In the genomic region with DNA sequence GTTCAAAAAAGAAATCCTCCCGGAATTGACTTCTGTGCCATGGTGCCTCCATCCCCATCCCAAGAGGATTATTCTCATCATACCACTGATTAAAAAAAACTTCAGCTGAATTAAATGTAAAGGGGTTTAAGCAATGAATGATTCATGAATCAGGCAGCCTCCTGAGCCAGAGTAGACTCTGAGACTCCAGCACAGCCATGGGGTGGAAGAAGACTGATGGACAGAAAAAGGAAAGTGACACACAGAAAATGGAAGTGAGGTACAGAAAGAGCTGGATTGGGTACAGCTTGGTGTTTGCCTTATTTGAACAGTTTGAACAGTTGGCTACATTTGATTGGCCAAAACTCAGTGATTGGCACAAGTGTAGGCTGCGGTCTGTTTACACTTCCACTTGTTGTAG, we compare ENCODE assay signal across 17 cellular contexts.
"Had no signal": no experiment of that assay in that cellular context is flagged by ENCODE, and none has a peak within 500 bp of the region (broad histone marks: within the 10 kb centered on the region; RNA-seq: fewer than 3 reads in every experiment).

No MANE protein-coding gene starts in this region.

- H3K27ac Mint-ChIP-seq: activated CD4-positive, alpha-beta T cell treated with anti-CD3 and anti-CD28 coated beads, Interleukin-2, amount 10 ng/mL, durations not matched to agents 24 days and 14 days; activated naive CD4-positive, alpha-beta T cell treated with anti-CD3 and anti-CD28 coated beads, Interleukin-2, amount 50 U/mL, for 24 hours; activated T-helper 2 cell treated with anti-CD3 and anti-CD28 coated beads, Interferon-gamma antibody, Interleukin-2, Interleukin-4, amounts not matched to agents 10 μg/mL and 5 μg/mL and 100 μg/mL, durations not matched to agents 14 hours and 24 hours and 36 hours; nephron; stimulated activated naive CD8-positive, alpha-beta T cell treated with anti-CD3 and anti-CD28 coated beads, Interleukin-15, amount 100 ng/mL, for 72 hours; T-helper 1 cell treated with Interleukin-12 subunit alpha and Interleukin-12 subunit beta and Interleukin-4 antibody, amounts not matched to agents 30 μg/mL and 1 μg/mL, for 36 hours; WTC11 had no signal

- H3K4me3 Mint-ChIP-seq: activated CD4-positive, alpha-beta T cell treated with anti-CD3 and anti-CD28 coated beads, Interleukin-2, amount 10 ng/mL, durations not matched to agents 24 days and 14 days; activated naive CD4-positive, alpha-beta T cell treated with anti-CD3 and anti-CD28 coated beads, Interleukin-2, amount 50 U/mL, for 24 hours; nephron; stimulated activated naive CD8-positive, alpha-beta T cell treated with anti-CD3 and anti-CD28 coated beads, Interleukin-15, amount 100 ng/mL, for 72 hours; T-helper 1 cell treated with Interleukin-12 subunit alpha and Interleukin-12 subunit beta and Interleukin-4 antibody, amounts not matched to agents 30 μg/mL and 1 μg/mL, for 36 hours; WTC11 had no signal

- H3K4me1 ChIP-seq: testis had no signal

- H3K9me3 ChIP-seq: psoas muscle, testis had no signal

- FAIRE-seq: colon had no signal

- H3K27me3 ChIP-seq: testis had no signal

- ATAC-seq: left lobe of liver; psoas muscle; SK-N-SH treated with all-trans-retinoic acid at 6 μM for 48 hours; stimulated activated naive CD8-positive, alpha-beta T cell treated with anti-CD3 and anti-CD28 coated beads, Interleukin-15, amount 100 ng/mL, for 72 hours; WTC11 had no signal

- H3K27me3 Mint-ChIP-seq: activated CD4-positive, alpha-beta T cell treated with anti-CD3 and anti-CD28 coated beads, Interleukin-2, amount 10 ng/mL, durations not matched to agents 24 days and 14 days; stimulated activated naive CD8-positive, alpha-beta T cell treated with anti-CD3 and anti-CD28 coated beads, Interleukin-15, amount 100 ng/mL, for 72 hours had no signal

- H3K9me3 Mint-ChIP-seq: activated CD4-positive, alpha-beta T cell treated with anti-CD3 and anti-CD28 coated beads, Interleukin-2, amount 10 ng/mL, durations not matched to agents 24 days and 14 days; activated naive CD4-positive, alpha-beta T cell treated with anti-CD3 and anti-CD28 coated beads, Interleukin-2, amount 50 U/mL, for 24 hours; activated T-helper 2 cell treated with anti-CD3 and anti-CD28 coated beads, Interferon-gamma antibody, Interleukin-2, Interleukin-4, amounts not matched to agents 10 μg/mL and 5 μg/mL and 100 μg/mL, durations not matched to agents 14 hours and 24 hours and 36 hours; nephron; stimulated activated naive CD8-positive, alpha-beta T cell treated with anti-CD3 and anti-CD28 coated beads, Interleukin-15, amount 100 ng/mL, for 72 hours; T-helper 1 cell treated with Interleukin-12 subunit alpha and Interleukin-12 subunit beta and Interleukin-4 antibody, amounts not matched to agents 30 μg/mL and 1 μg/mL, for 36 hours; WTC11 had no signal

- H3K36me3 Mint-ChIP-seq: activated naive CD4-positive, alpha-beta T cell treated with anti-CD3 and anti-CD28 coated beads, Interleukin-2, amount 50 U/mL, for 24 hours; WTC11 had no signal

- H3K4me3 ChIP-seq: psoas muscle, testis had no signal

- H3K27ac ChIP-seq: psoas muscle, testis had no signal

- DNase-seq: activated CD4-positive, alpha-beta T cell treated with anti-CD3 and anti-CD28 coated beads, Interleukin-2, amount 10 ng/mL, durations not matched to agents 24 days and 14 days; activated T-cell treated with anti-CD3 and anti-CD28 coated beads for 4 hours; amygdala; occipital lobe; psoas muscle; stimulated activated CD4-positive, alpha-beta T cell treated with anti-CD3 and anti-CD28 coated beads, Interleukin-15, amount 100 ng/mL, for 24 hours; stimulated activated CD4-positive, alpha-beta T cell treated with anti-CD3 and anti-CD28 coated beads, Interleukin-4, amount 100 ng/mL, for 24 hours; stimulated activated naive CD8-positive, alpha-beta T cell treated with anti-CD3 and anti-CD28 coated beads, Interleukin-15, amount 100 ng/mL, for 72 hours; testis had no signal
